2 cellular contexts compared by ENCODE assay signal in the genomic region with DNA sequence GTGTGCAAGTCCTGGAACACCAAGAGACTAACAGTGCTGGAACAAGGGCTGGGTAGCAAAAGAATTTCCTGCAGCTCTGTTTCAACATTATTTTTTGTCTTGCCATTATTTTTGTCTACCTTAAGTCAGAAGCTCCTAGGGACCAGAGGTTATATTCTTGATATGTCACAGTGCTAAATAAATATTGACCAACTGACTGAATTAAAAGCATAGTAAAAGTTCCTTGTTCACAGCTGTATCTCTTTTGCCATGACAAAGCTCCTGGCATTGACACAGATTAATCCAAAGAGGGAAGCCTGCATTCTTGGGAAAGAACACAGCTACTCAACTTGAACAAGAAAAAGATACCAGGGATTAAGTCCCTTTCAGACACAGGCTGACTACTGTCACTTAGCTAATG.
TF ChIP-seq lines count a peak whose summit lies in the region.

No MANE protein-coding gene starts in this region.

TF ChIP-seq in H1, 55 proteins besides CTCF, POLR2A, EP300 and RAD21 (continued from another document):
- no peak for TF ChIP-seq BCL11A (IDR thresholded peaks at IDR 0.05; ENCODE audit: low read depth in 2 of 2, low read length in 2 of 2)
- no peak for TF ChIP-seq SUZ12 (IDR thresholded peaks at IDR 0.05; ENCODE audit: low read length)

TF ChIP-seq in SK-N-SH, 30 proteins besides CTCF, POLR2A, EP300 and RAD21:
- TF ChIP-seq, protein P1, sequence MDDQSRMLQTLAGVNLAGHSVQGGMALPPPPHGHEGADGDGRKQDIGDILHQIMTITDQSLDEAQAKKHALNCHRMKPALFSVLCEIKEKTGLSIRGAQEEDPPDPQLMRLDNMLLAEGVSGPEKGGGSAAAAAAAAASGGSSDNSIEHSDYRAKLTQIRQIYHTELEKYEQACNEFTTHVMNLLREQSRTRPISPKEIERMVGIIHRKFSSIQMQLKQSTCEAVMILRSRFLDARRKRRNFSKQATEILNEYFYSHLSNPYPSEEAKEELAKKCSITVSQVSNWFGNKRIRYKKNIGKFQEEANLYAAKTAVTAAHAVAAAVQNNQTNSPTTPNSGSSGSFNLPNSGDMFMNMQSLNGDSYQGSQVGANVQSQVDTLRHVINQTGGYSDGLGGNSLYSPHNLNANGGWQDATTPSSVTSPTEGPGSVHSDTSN (IDR thresholded peaks at IDR 0.05): no peak
- TF ChIP-seq, protein P2, sequence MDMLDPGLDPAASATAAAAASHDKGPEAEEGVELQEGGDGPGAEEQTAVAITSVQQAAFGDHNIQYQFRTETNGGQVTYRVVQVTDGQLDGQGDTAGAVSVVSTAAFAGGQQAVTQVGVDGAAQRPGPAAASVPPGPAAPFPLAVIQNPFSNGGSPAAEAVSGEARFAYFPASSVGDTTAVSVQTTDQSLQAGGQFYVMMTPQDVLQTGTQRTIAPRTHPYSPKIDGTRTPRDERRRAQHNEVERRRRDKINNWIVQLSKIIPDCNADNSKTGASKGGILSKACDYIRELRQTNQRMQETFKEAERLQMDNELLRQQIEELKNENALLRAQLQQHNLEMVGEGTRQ (IDR thresholded peaks at IDR 0.05; ENCODE audit: borderline replicate concordance, low read depth, low read length): no peak
- TF ChIP-seq RFX5 (IDR thresholded peaks at IDR 0.05; ENCODE audit: low read length): no peak
- no peak for TF ChIP-seq SMC3 (IDR thresholded peaks at IDR 0.05; ENCODE audit: low read depth, low read length)
- no peak for TF ChIP-seq EZH2phosphoT487 (IDR thresholded peaks at IDR 0.05; ENCODE audit: borderline replicate concordance, low read depth)
- TF ChIP-seq FOXM1 (IDR thresholded peaks at IDR 0.05; ENCODE audit: low read depth): no peak
- no peak for TF ChIP-seq GABPA (IDR thresholded peaks at IDR 0.05; ENCODE audit: low read depth)
- TF ChIP-seq MXI1 (IDR thresholded peaks at IDR 0.05; ENCODE audit: low read depth, low read length): no peak
- TF ChIP-seq, protein P3, sequence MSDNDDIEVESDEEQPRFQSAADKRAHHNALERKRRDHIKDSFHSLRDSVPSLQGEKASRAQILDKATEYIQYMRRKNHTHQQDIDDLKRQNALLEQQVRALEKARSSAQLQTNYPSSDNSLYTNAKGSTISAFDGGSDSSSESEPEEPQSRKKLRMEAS (IDR thresholded peaks at IDR 0.05; ENCODE audit: low read depth): no peak
- TF ChIP-seq JUND (IDR thresholded peaks at IDR 0.05): no peak
- TF ChIP-seq FOSL2 (IDR thresholded peaks at IDR 0.05; ENCODE audit: borderline replicate concordance, low read depth): no peak
- no peak for TF ChIP-seq NFIC (IDR thresholded peaks at IDR 0.05; ENCODE audit: borderline replicate concordance)
- TF ChIP-seq, protein P4, sequence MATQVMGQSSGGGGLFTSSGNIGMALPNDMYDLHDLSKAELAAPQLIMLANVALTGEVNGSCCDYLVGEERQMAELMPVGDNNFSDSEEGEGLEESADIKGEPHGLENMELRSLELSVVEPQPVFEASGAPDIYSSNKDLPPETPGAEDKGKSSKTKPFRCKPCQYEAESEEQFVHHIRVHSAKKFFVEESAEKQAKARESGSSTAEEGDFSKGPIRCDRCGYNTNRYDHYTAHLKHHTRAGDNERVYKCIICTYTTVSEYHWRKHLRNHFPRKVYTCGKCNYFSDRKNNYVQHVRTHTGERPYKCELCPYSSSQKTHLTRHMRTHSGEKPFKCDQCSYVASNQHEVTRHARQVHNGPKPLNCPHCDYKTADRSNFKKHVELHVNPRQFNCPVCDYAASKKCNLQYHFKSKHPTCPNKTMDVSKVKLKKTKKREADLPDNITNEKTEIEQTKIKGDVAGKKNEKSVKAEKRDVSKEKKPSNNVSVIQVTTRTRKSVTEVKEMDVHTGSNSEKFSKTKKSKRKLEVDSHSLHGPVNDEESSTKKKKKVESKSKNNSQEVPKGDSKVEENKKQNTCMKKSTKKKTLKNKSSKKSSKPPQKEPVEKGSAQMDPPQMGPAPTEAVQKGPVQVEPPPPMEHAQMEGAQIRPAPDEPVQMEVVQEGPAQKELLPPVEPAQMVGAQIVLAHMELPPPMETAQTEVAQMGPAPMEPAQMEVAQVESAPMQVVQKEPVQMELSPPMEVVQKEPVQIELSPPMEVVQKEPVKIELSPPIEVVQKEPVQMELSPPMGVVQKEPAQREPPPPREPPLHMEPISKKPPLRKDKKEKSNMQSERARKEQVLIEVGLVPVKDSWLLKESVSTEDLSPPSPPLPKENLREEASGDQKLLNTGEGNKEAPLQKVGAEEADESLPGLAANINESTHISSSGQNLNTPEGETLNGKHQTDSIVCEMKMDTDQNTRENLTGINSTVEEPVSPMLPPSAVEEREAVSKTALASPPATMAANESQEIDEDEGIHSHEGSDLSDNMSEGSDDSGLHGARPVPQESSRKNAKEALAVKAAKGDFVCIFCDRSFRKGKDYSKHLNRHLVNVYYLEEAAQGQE (IDR thresholded peaks at IDR 0.05; ENCODE audit: low read depth, low read length): no peak
- no peak for TF ChIP-seq CHD2 (IDR thresholded peaks at IDR 0.05; ENCODE audit: low read length, partially characterized antibody)
- TF ChIP-seq RCOR1 (IDR thresholded peaks at IDR 0.05; ENCODE audit: low read length): no peak
- TF ChIP-seq RXRA (IDR thresholded peaks at IDR 0.05; ENCODE audit: borderline replicate concordance, low read depth): no peak
- no peak for TF ChIP-seq YY1 (IDR thresholded peaks at IDR 0.05; ENCODE audit: low read depth)
- no peak for TF ChIP-seq TAF1 (IDR thresholded peaks at IDR 0.05; ENCODE audit: borderline replicate concordance, low read depth, low read length)
- no peak for TF ChIP-seq GATA2 (CRISPR knock-in tag; IDR thresholded peaks at IDR 0.05)
